ENCODE assay signal across 16 cellular contexts in genomic region chr7:92722541-92722940, GRCh38.
DNase-seq lines count a peak whose midpoint lies in the region; ATAC-seq, FAIRE-seq and TF ChIP-seq lines count a peak whose summit lies in the region.
"Had no signal": no experiment of that assay in that cellular context is flagged by ENCODE, and none has a peak within 500 bp of the region (broad histone marks: within the 10 kb centered on the region; RNA-seq: fewer than 3 reads in every experiment).

No MANE protein-coding gene starts in this region.

- ATAC-seq in IMR-90 (ENCODE audit: low read depth) (peak; percentile 21), GM12878 (no peak), GM21737 (IDR thresholded peaks at IDR 0.05; ENCODE audit: unreplicated experiment) (no peak)
- ATAC-seq: effector memory CD8-positive, alpha-beta T cell; HCT116 had no signal

- BruUV-seq in IMR-90 (replicated peaks; lab: Mats Ljungman, UMichigan) (no TSS peak), GM12878 (replicated peaks; lab: Mats Ljungman, UMichigan) (no TSS peak)

- H3K4ac ChIP-seq in IMR-90 (ENCODE audit: low read depth, low read length) (0 out of 2 replicates have a peak overlapping the region, but pooled peaks have one; percentile 16), mesendoderm (ENCODE audit: low read depth, low read length) (no peak overlapping the region)

- H3K9me1 ChIP-seq in IMR-90 (ENCODE audit: insufficient read depth, low read length), result peaks cover 22% of the 10 kb centered on the region

- SMC1A ChIA-PET in GM12878 (lab: Charles Lee; ENCODE audit: uncharacterized antibody, unreplicated experiment), result interaction anchor here (0.7 to 4.3 kb wide), 16 partner anchors 9 to 109 kb away, joined by 3 to 33 read pairs (median 4); no protein-coding TSS in a partner anchor

- H4K8ac ChIP-seq in IMR-90 (ENCODE audit: low read depth in 2 of 2, low read length in 2 of 2) (no peak overlapping the region; a peak in 1 of 4 replicates), mesendoderm (ENCODE audit: low read depth, low read length) (no peak overlapping the region)

- no peak overlapping the region for H2BK120ac ChIP-seq in IMR-90 (ENCODE audit: low read depth, low read length)
- no peak overlapping the region for H2BK120ac ChIP-seq in mesendoderm (ENCODE audit: low read depth, low read length)

- DNase-seq in CD1c-positive myeloid dendritic cell (ENCODE audit: extremely low spot score) (peak; percentile 11), IMR-90 (peak; percentile 66), GM12878 (ENCODE audit: low read depth, low spot score) (no peak), mesendoderm (no peak), hepatocyte (ENCODE audit: low spot score) (no peak), NCI-H1436 (lab: John Stamatoyannopoulos, UW) (no peak)
- DNase-seq in activated CD4-positive, alpha-beta T cell treated with anti-CD3 and anti-CD28 coated beads for 4 hours, result no peak
- DNase-seq: activated CD4-positive, CD25-positive, alpha-beta regulatory T cell treated with anti-CD3 and anti-CD28 coated beads, Interleukin-2, amount 50 U/mL, for 72 hours; activated T-cell treated with anti-CD3 and anti-CD28 coated beads, Interleukin-2, amount 50 U/mL, for 48 hours; effector memory CD8-positive, alpha-beta T cell; KBM-7; NCI-H1694 treated with DMSO at 0.1 percent for 48 hours; NCI-H526; PC-9 had no signal

- H3K4me2 ChIP-seq in IMR-90 (ENCODE audit: low read depth, low read length), result no peak overlapping the region
- no peak overlapping the region for H3K4me2 ChIP-seq in GM12878 (ENCODE audit: control insufficient read depth, insufficient read depth)
- H3K4me2 ChIP-seq in mesendoderm (ENCODE audit: low read length), result no peak overlapping the region
- no peak overlapping the region for H3K4me2 ChIP-seq in hepatocyte
- H3K4me2 ChIP-seq: PC-9 had no signal

- CTCF ChIA-PET in IMR-90 (lab: Yijun Ruan, JAX) (interaction anchor here (0.6 kb wide), 1 partner anchor 112 kb away, joined by 3 read pairs; no protein-coding TSS in a partner anchor), GM12878 (lab: Yijun Ruan, JAX) (interaction anchor here (0.6 to 2.9 kb wide), 8 partner anchors 9 to 288 kb away, joined by 3 to 21 read pairs (median 4); no protein-coding TSS in a partner anchor)

- H2BK15ac ChIP-seq in IMR-90 (ENCODE audit: low read depth, low read length) (no peak overlapping the region), mesendoderm (replicated peaks; ENCODE audit: low read depth) (no peak overlapping the region)

- no peak overlapping the region for H3K14ac ChIP-seq in IMR-90 (replicated peaks; ENCODE audit: low read depth, low read length)

- peak overlapping the region; percentile 49 for H2BK5ac ChIP-seq in IMR-90 (ENCODE audit: low read depth, low read length, poor library complexity, severe bottlenecking)
- H2BK5ac ChIP-seq in mesendoderm (ENCODE audit: low read length), result no peak overlapping the region

- no peak for FAIRE-seq in GM12878 (lab: Jason Lieb, UNC)

- H4K5ac ChIP-seq in IMR-90 (ENCODE audit: low read depth, low read length) (no peak overlapping the region; the same call in 1 of the 2 replicates), mesendoderm (ENCODE audit: low read length) (no peak overlapping the region)

- H2BK20ac ChIP-seq in IMR-90 (ENCODE audit: low read depth, low read length), result no peak overlapping the region

- H3K56ac ChIP-seq in IMR-90 (ENCODE audit: extremely low read depth, insufficient read depth, low read length), result no peak overlapping the region
- H3K56ac ChIP-seq in mesendoderm (ENCODE audit: low read length), result no peak overlapping the region

- RAD21 ChIA-PET in GM12878 (lab: Charles Lee; ENCODE audit: unreplicated experiment), result interaction anchor here (0.6 to 2.8 kb wide), 9 partner anchors 9 to 109 kb away, joined by 3 to 21 read pairs (median 4); no protein-coding TSS in a partner anchor

- TF ChIP-seq RAD21 in IMR-90 (IDR thresholded peaks at IDR 0.05; ENCODE audit: low read length) (no peak), GM12878 (IDR thresholded peaks at IDR 0.05; ENCODE audit: insufficient read depth, low read depth, low read length) (no peak)

- H3K9ac ChIP-seq in IMR-90 (ENCODE audit: low read depth, low read length), result no peak overlapping the region
- H3K9ac ChIP-seq in GM12878 (ENCODE audit: control insufficient read depth, insufficient read depth, low read length), result no peak overlapping the region
- no peak overlapping the region for H3K9ac ChIP-seq in mesendoderm (ENCODE audit: low read length)

- in situ Hi-C loops in IMR-90 (cut with MboI; ENCODE audit: low sequenced_read_pairs), result no loop called here
- in situ Hi-C loops in GM12878 (cut with MboI), result no loop called here

- no peak overlapping the region for H3K18ac ChIP-seq in IMR-90 (ENCODE audit: low read depth, low read length)
- H3K18ac ChIP-seq in mesendoderm (ENCODE audit: low read length), result peak overlapping the region; percentile 60

- intact Hi-C loops in IMR-90 (cut with micrococcal nuclease) (no loop called here), GM12878 (cut with micrococcal nuclease; ENCODE audit: unreplicated experiment) (no loop called here)

- H4K91ac ChIP-seq in IMR-90 (ENCODE audit: insufficient read depth, low read depth, low read length), result no peak overlapping the region

- H3K4me1 ChIP-seq in IMR-90 (ENCODE audit: control insufficient read depth, insufficient read depth, low read length) (peaks cover 9% of the 10 kb centered on the region), GM12878 (ENCODE audit: control insufficient read depth, insufficient read depth, low read length) (peaks cover 31% of the 10 kb centered on the region), mesendoderm (ENCODE audit: control insufficient read depth, low read depth, low read length) (peaks cover 4% of the 10 kb centered on the region), hepatocyte (ENCODE audit: insufficient read depth) (peaks cover 9% of the 10 kb centered on the region)

- no peak overlapping the region for H2AK5ac ChIP-seq in IMR-90 (ENCODE audit: low read depth, low read length)
- no peak overlapping the region for H2AK5ac ChIP-seq in mesendoderm (ENCODE audit: low read length)

- H3K4me3 ChIP-seq in IMR-90 (ENCODE audit: insufficient read depth, low read depth, low read length), result no peak overlapping the region
- H3K4me3 ChIP-seq in GM12878, result no peak overlapping the region
- H3K4me3 ChIP-seq in mesendoderm (ENCODE audit: low read length), result no peak overlapping the region
- no peak overlapping the region for H3K4me3 ChIP-seq in hepatocyte
- H3K4me3 ChIP-seq: PC-9 had no signal

- no CpG with 5 or more reads among the region's 1 CpG for WGBS in IMR-90 (ENCODE audit: extremely low coverage in 2 of 2, insufficient read length in 1 of 2), 2 experiments
- WGBS in GM12878 (ENCODE audit: insufficient coverage, insufficient replicate concordance, low lambda C conversion rate, missing lambda C conversion rate), result 100% methylated on average over 1 of the region's 1 CpG
- WGBS in mesendoderm (ENCODE audit: extremely low coverage, insufficient coverage, low lambda C conversion rate), result no CpG with 5 or more reads among the region's 1 CpG
- 72% methylated on average over 1 of the region's 1 CpG for WGBS in hepatocyte (ENCODE audit: low lambda C conversion rate, missing lambda C conversion rate)

- H2AFZ ChIP-seq in IMR-90 (replicated peaks; ENCODE audit: low read length, poor library complexity), result no peak overlapping the region
- H2AFZ ChIP-seq in GM12878 (ENCODE audit: control insufficient read depth, low read depth, low read length), result no peak overlapping the region
- H2AFZ ChIP-seq in hepatocyte, result no peak overlapping the region
- H2AFZ ChIP-seq: PC-9 had no signal

- H3K27me3 ChIP-seq in IMR-90 (ENCODE audit: control insufficient read depth, insufficient read depth, low read length) (no peaks in the 10 kb centered on the region), GM12878 (replicated peaks in 1 of 2; ENCODE audit: control insufficient read depth in 2 of 2, insufficient read depth in 2 of 2, low read length in 1 of 2) (no peaks in the 10 kb centered on the region), mesendoderm (ENCODE audit: insufficient read depth, low read length, poor library complexity) (no peaks in the 10 kb centered on the region), hepatocyte (no peaks in the 10 kb centered on the region)

- H3K36me3 ChIP-seq in IMR-90 (ENCODE audit: control insufficient read depth, insufficient read depth, low read length), result peaks cover 34% of the 10 kb centered on the region
- H3K36me3 ChIP-seq in GM12878 (ENCODE audit: control insufficient read depth in 2 of 2, insufficient read depth in 2 of 2, low read length in 1 of 2), result peaks cover 8 to 9% of the 10 kb centered on the region in 2 experiments
- no peaks in the 10 kb centered on the region for H3K36me3 ChIP-seq in mesendoderm (ENCODE audit: control insufficient read depth, insufficient read depth, low read length)
- no peaks in the 10 kb centered on the region for H3K36me3 ChIP-seq in hepatocyte (replicated peaks; ENCODE audit: insufficient read depth, low read depth)

- TF ChIP-seq CTCF in IMR-90 (conservative IDR thresholded peaks at IDR 0.05; ENCODE audit: low read depth, low read length) (no peak), GM12878 (IDR thresholded peaks at IDR 0.05 in 2 of 3, conservative IDR thresholded peaks at IDR 0.05 in 1 of 3; ENCODE audit: control insufficient read depth in 2 of 3, extremely low read depth in 1 of 3, insufficient read depth in 1 of 3, low read depth in 3 of 3, low read length in 3 of 3) (no peak), hepatocyte (IDR thresholded peaks at IDR 0.05; ENCODE audit: poor library complexity) (no peak)

- H4K20me1 ChIP-seq in IMR-90 (ENCODE audit: insufficient read depth, low read length) (peaks cover 30% of the 10 kb centered on the region; the same call in 1 of the 2 replicates), GM12878 (ENCODE audit: control insufficient read depth, insufficient read depth) (no peaks in the 10 kb centered on the region), hepatocyte (ENCODE audit: insufficient read depth, poor library complexity, severe bottlenecking) (no peaks in the 10 kb centered on the region)

- POLR2A ChIA-PET in IMR-90 (lab: Charles Lee; ENCODE audit: unreplicated experiment) (interaction anchor here (0.6 kb wide), 1 partner anchor 9 kb away, joined by 15 read pairs; no protein-coding TSS in a partner anchor), GM12878 (lab: Charles Lee) (interaction anchor here (0.8 to 1.1 kb wide), 2 partner anchors 9 to 90 kb away, joined by 3 to 4 read pairs; no protein-coding TSS in a partner anchor)

- peaks cover 10% of the 10 kb centered on the region for H3K79me2 ChIP-seq in GM12878 (ENCODE audit: control insufficient read depth, insufficient read depth, low read length)
- no peaks in the 10 kb centered on the region for H3K79me2 ChIP-seq in mesendoderm (ENCODE audit: control insufficient read depth, insufficient read depth, low read length)
- H3K79me2 ChIP-seq in hepatocyte, result peaks cover 66% of the 10 kb centered on the region

- no peak overlapping the region for H3K27ac ChIP-seq in IMR-90 (ENCODE audit: insufficient read depth, low read length)
- peak overlapping the region; percentile 19; the same call in 1 of the 2 replicates for H3K27ac ChIP-seq in GM12878 (ENCODE audit: control insufficient read depth, insufficient read depth)
- H3K27ac ChIP-seq in mesendoderm (ENCODE audit: low read depth, low read length), result no peak overlapping the region
- no peak overlapping the region for H3K27ac ChIP-seq in hepatocyte
- H3K27ac ChIP-seq: PC-9 had no signal

- H3K9me2 ChIP-seq in hepatocyte (replicated peaks; ENCODE audit: insufficient read depth), result no peaks in the 10 kb centered on the region

- no peak overlapping the region for H3K23ac ChIP-seq in IMR-90 (ENCODE audit: low read depth, low read length)
- no peak overlapping the region for H3K23ac ChIP-seq in mesendoderm (ENCODE audit: low read length)

- H3K79me1 ChIP-seq in IMR-90 (ENCODE audit: low read depth in 1 of 2, low read length in 2 of 2) (peaks cover 51 to 77% of the 10 kb centered on the region in 2 experiments), mesendoderm (ENCODE audit: low read length) (no peaks in the 10 kb centered on the region)

- H3K9me3 ChIP-seq in IMR-90 (ENCODE audit: control insufficient read depth, insufficient read depth, low read length) (no peaks in the 10 kb centered on the region), GM12878 (replicated peaks; ENCODE audit: control insufficient read depth, insufficient read depth, low read length) (no peaks in the 10 kb centered on the region), hepatocyte (ENCODE audit: low read depth) (no peaks in the 10 kb centered on the region)

- H2AK9ac ChIP-seq in IMR-90 (replicated peaks; ENCODE audit: low read depth, low read length, poor library complexity), result no peak overlapping the region

- dilution Hi-C loops in IMR-90 (cut with HindIII; ENCODE audit: low sequenced_read_pairs, unreplicated experiment), result no loop called here

- TF ChIP-seq EP300 in GM12878 (IDR thresholded peaks at IDR 0.05; ENCODE audit: borderline replicate concordance in 1 of 2, control insufficient read depth in 1 of 2, low read depth in 2 of 2, low read length in 2 of 2), result no peak

- TF ChIP-seq POLR2A in IMR-90 (IDR thresholded peaks at IDR 0.05; ENCODE audit: low read depth, low read length) (no peak), GM12878 (IDR thresholded peaks at IDR 0.05; ENCODE audit: low read depth, low read length) (no peak)

Comparison
In these comparisons a context has a peak if more than half of its experiments do, and no peak if none do; other contexts are left out.
1. DNase-seq: peak in CD1c-positive myeloid dendritic cell (single experiment) and IMR-90 (single experiment); none in GM12878 (single experiment), mesendoderm (single experiment), hepatocyte (single experiment), NCI-H1436 (single experiment) and activated CD4-positive, alpha-beta T cell treated with anti-CD3 and anti-CD28 coated beads for 4 hours (0 of 2).